ENCODE assay signal across 8 cellular contexts in genomic region chr20:18793625-18794427, GRCh38. TPM values are rescaled to one million over a fixed set of nuclear protein-coding genes. Genes with fewer than 3 reads are reported as not detected.
DNase-seq lines count a peak whose midpoint lies in the region; ATAC-seq and TF ChIP-seq lines count a peak whose summit lies in the region.

No MANE protein-coding gene starts in this region.

- peak overlapping the region; percentile 66 for H3K9ac ChIP-seq in HUES6 (ENCODE audit: low read length)
- peak overlapping the region; percentile 73 for H3K9ac ChIP-seq in OCI-LY1 (ENCODE audit: low read length)

- H3K4me1 ChIP-seq in HUES6 (ENCODE audit: control insufficient read depth, insufficient read depth, low read length) (no peaks in the 10 kb centered on the region), OCI-LY1 (ENCODE audit: insufficient read depth, low read length, severe bottlenecking) (peaks cover 13% of the 10 kb centered on the region)

- no peak; the same call in 1 of the 2 replicates for TF ChIP-seq CTCF in OCI-LY1 (IDR thresholded peaks at IDR 0.05; ENCODE audit: low read length)
- TF ChIP-seq CTCF in epithelial cell of proximal tubule (conservative IDR thresholded peaks at IDR 0.05; ENCODE audit: low read depth, low read length): no peak

- H3K4me3 ChIP-seq in HUES6 (ENCODE audit: low read depth, low read length) (peak overlapping the region; percentile 65), OCI-LY1 (ENCODE audit: low read depth, low read length, poor library complexity, severe bottlenecking) (peak overlapping the region; percentile 74), epithelial cell of proximal tubule (ENCODE audit: low read depth, low read length) (peak overlapping the region; percentile 76)

- DNase-seq in DMS 273 (lab: John Stamatoyannopoulos, UW; ENCODE audit: unreplicated experiment): peak; percentile 96
- peak; percentile 77 for DNase-seq in activated T-cell treated with anti-CD3 and anti-CD28 coated beads for 4 hours
- DNase-seq in epithelial cell of proximal tubule (ENCODE audit: low read depth): peak; percentile 64
- DNase-seq in mucosa of gallbladder (ENCODE audit: low spot score): peak; percentile 91
- peak; percentile 65 to 76 for DNase-seq in stimulated activated CD8-positive, alpha-beta memory T cell treated with anti-CD3 and anti-CD28 coated beads, Interleukin-4, amount 100 ng/mL, for 4 hours (ENCODE audit: low read depth in 2 of 2, low spot score in 1 of 2)

- H3K4me2 ChIP-seq in OCI-LY1 (ENCODE audit: low read length): peak overlapping the region; percentile 84

- peaks cover 27% of the 10 kb centered on the region; the same call in 1 of the 2 replicates for H3K27me3 ChIP-seq in HUES6 (ENCODE audit: control insufficient read depth, insufficient read depth, low read length)
- no peaks in the 10 kb centered on the region; the same call in 1 of the 2 replicates for H3K27me3 ChIP-seq in OCI-LY1 (ENCODE audit: insufficient read depth, low read length)

- no peaks in the 10 kb centered on the region for H3K79me2 ChIP-seq in OCI-LY1 (ENCODE audit: insufficient read depth, low read length)

- H4K20me1 ChIP-seq in OCI-LY1 (ENCODE audit: insufficient read depth, low read length): no peaks in the 10 kb centered on the region

- H3K27ac ChIP-seq in HUES6 (ENCODE audit: low read depth, low read length) (no peak overlapping the region), OCI-LY1 (ENCODE audit: low read depth, low read length, poor library complexity, severe bottlenecking) (no peak overlapping the region)

- H3K9me2 ChIP-seq in OCI-LY1 (ENCODE audit: low read depth, low read length): no peaks in the 10 kb centered on the region

- H3F3A ChIP-seq in OCI-LY1 (ENCODE audit: insufficient read depth, low read length): no peaks in the 10 kb centered on the region

- peak; percentile 97 for ATAC-seq in GM21423 (IDR thresholded peaks at IDR 0.05; ENCODE audit: unreplicated experiment)

- H3K9me3 ChIP-seq in HUES6 (ENCODE audit: control insufficient read depth, insufficient read depth, low read depth, low read length): no peaks in the 10 kb centered on the region
- H3K9me3 ChIP-seq in OCI-LY1 (ENCODE audit: low read length): peaks cover 3% of the 10 kb centered on the region; the same call in 1 of the 2 replicates

- H3K36me3 ChIP-seq in HUES6 (ENCODE audit: control insufficient read depth, insufficient read depth, low read length) (no peaks in the 10 kb centered on the region), OCI-LY1 (ENCODE audit: insufficient read depth, low read length) (no peaks in the 10 kb centered on the region)

- H2AFZ ChIP-seq in OCI-LY1 (ENCODE audit: low read length): peak overlapping the region; percentile 61

RNA-seq across cellular contexts. Expression of gene SCP2D1, which starts 19.8 kb away (rescaled TPM):
- total RNA-seq in epithelial cell of proximal tubule (not detected in 2 replicates), mucosa of gallbladder (not detected)
